Comparison of ENCODE assay signal across 9 cellular contexts in genomic region chr2:184611221-184612085, GRCh38. TPM values are rescaled to one million over a fixed set of nuclear protein-coding genes. Genes with fewer than 3 reads are reported as not detected.
DNase-seq lines count a peak whose midpoint lies in the region; ATAC-seq and TF ChIP-seq lines count a peak whose summit lies in the region.
"Had no signal": no experiment of that assay in that cellular context is flagged by ENCODE, and none has a peak within 500 bp of the region (broad histone marks: within the 10 kb centered on the region; RNA-seq: fewer than 3 reads in every experiment).

No MANE protein-coding gene starts in this region.

- H2BK5ac ChIP-seq in mesendoderm (ENCODE audit: low read length) = no peak overlapping the region

- H3K18ac ChIP-seq in mesendoderm (ENCODE audit: low read length) = no peak overlapping the region

- H2BK15ac ChIP-seq in mesendoderm (replicated peaks; ENCODE audit: low read depth) = no peak overlapping the region

- no peak overlapping the region for H3K23ac ChIP-seq in mesendoderm (ENCODE audit: low read length)

- no peak overlapping the region for H3K4me2 ChIP-seq in Karpas-422 (ENCODE audit: low read depth, low read length, poor library complexity, severe bottlenecking)
- no peak overlapping the region for H3K4me2 ChIP-seq in mesendoderm (ENCODE audit: low read length)

- peak in 2 of 4 experiments; percentile 14 to 16 for TF ChIP-seq CTCF in gastroesophageal sphincter (IDR thresholded peaks at IDR 0.05)

- H3K4ac ChIP-seq in mesendoderm (ENCODE audit: low read depth, low read length) = no peak overlapping the region

- no peak overlapping the region for H3K56ac ChIP-seq in mesendoderm (ENCODE audit: low read length)

- peak; percentile 80 for DNase-seq in ELR (ENCODE audit: low read depth)
- peak; percentile 79 for DNase-seq in Karpas-422
- peak; percentile 19 for DNase-seq in amniotic stem cell (lab: John Stamatoyannopoulos, UW)
- DNase-seq in mesendoderm = peak; percentile 5
- DNase-seq: activated CD4-positive, alpha-beta T cell treated with anti-CD3 and anti-CD28 coated beads, Interleukin-2, amount 50 U/mL, for 4 hours had no signal

- no peak overlapping the region for H2BK120ac ChIP-seq in mesendoderm (ENCODE audit: low read depth, low read length)

- no peak overlapping the region for H3K27ac ChIP-seq in Karpas-422 (ENCODE audit: low read length)
- no peak overlapping the region for H3K27ac ChIP-seq in mesendoderm (ENCODE audit: low read depth, low read length)
- no peak overlapping the region for H3K27ac ChIP-seq in gastroesophageal sphincter

- H4K5ac ChIP-seq in mesendoderm (ENCODE audit: low read length) = no peak overlapping the region

- H3K79me1 ChIP-seq in mesendoderm (ENCODE audit: low read length) = no peaks in the 10 kb centered on the region

- H4K8ac ChIP-seq in mesendoderm (ENCODE audit: low read depth, low read length) = no peak overlapping the region

- H3K9me3 ChIP-seq in Karpas-422 (ENCODE audit: low read length) (peaks cover 4% of the 10 kb centered on the region; the same call in 1 of the 2 replicates), gastroesophageal sphincter (peaks cover 0 to 5% (median 0%) of the 10 kb centered on the region in 3 donors)

- WGBS in mesendoderm (ENCODE audit: extremely low coverage, insufficient coverage, low lambda C conversion rate) = no CpG with 5 or more reads among the region's 3 CpGs
- WGBS in gastroesophageal sphincter (ENCODE audit: low coverage in 1 of 2), 2 donors = 38 to 43% methylated on average over 3 of the region's 3 CpGs

- no peak overlapping the region for H2AK5ac ChIP-seq in mesendoderm (ENCODE audit: low read length)

- no peak for TF ChIP-seq POLR2A in gastroesophageal sphincter (IDR thresholded peaks at IDR 0.05)

- H3K9ac ChIP-seq in Karpas-422 (ENCODE audit: low read length) (no peak overlapping the region), mesendoderm (ENCODE audit: low read length) (no peak overlapping the region)

- ATAC-seq in GM18907 (IDR thresholded peaks at IDR 0.05; ENCODE audit: unreplicated experiment) = no peak
- no peak for ATAC-seq in GM21825 (IDR thresholded peaks at IDR 0.05; ENCODE audit: unreplicated experiment)
- no peak for ATAC-seq in GM19463 (IDR thresholded peaks at IDR 0.05; ENCODE audit: unreplicated experiment)
- no peak for ATAC-seq in gastroesophageal sphincter

- TF ChIP-seq EP300 in gastroesophageal sphincter (IDR thresholded peaks at IDR 0.05) = no peak

- H3K4me1 ChIP-seq in Karpas-422 (ENCODE audit: low read length) = no peaks in the 10 kb centered on the region
- H3K4me1 ChIP-seq in mesendoderm (ENCODE audit: control insufficient read depth, low read depth, low read length) = no peaks in the 10 kb centered on the region
- no peaks in the 10 kb centered on the region for H3K4me1 ChIP-seq in gastroesophageal sphincter

- H3K9me2 ChIP-seq in Karpas-422 (replicated peaks; ENCODE audit: insufficient read depth, low read length) = no peaks in the 10 kb centered on the region

- H3K27me3 ChIP-seq in Karpas-422 (ENCODE audit: low read length) = no peaks in the 10 kb centered on the region
- no peaks in the 10 kb centered on the region for H3K27me3 ChIP-seq in mesendoderm (ENCODE audit: insufficient read depth, low read length, poor library complexity)
- no peaks in the 10 kb centered on the region for H3K27me3 ChIP-seq in gastroesophageal sphincter

- H4K20me1 ChIP-seq in Karpas-422 (ENCODE audit: insufficient read depth, low read depth, low read length) = peaks cover 21% of the 10 kb centered on the region

- H3K4me3 ChIP-seq in Karpas-422 (ENCODE audit: low read length) (no peak overlapping the region), mesendoderm (ENCODE audit: low read length) (no peak overlapping the region), gastroesophageal sphincter (no peak overlapping the region)

- no peak overlapping the region for H2AFZ ChIP-seq in Karpas-422 (ENCODE audit: low read length)

- peaks cover 50% of the 10 kb centered on the region for H3K36me3 ChIP-seq in Karpas-422 (ENCODE audit: insufficient read depth, low read length)
- H3K36me3 ChIP-seq in mesendoderm (ENCODE audit: control insufficient read depth, insufficient read depth, low read length) = no peaks in the 10 kb centered on the region
- no peaks in the 10 kb centered on the region for H3K36me3 ChIP-seq in gastroesophageal sphincter

- H3K79me2 ChIP-seq in Karpas-422 (ENCODE audit: low read length) = peaks cover 100% of the 10 kb centered on the region
- no peaks in the 10 kb centered on the region for H3K79me2 ChIP-seq in mesendoderm (ENCODE audit: control insufficient read depth, insufficient read depth, low read length)

RNA-seq across cellular contexts. Expression of gene ZNF804A, which starts 13.1 kb away (rescaled TPM):
- 27.7 and 27.8 TPM in 2 replicates for total RNA-seq in Karpas-422 (2014; rRNA removed; shearing (Covaris generic); ENCODE audit: low replicate concordance)
- 2.0 TPM for polyA plus RNA-seq in mesendoderm (2013, experiment 1 of 2)
- 2.0 TPM for polyA plus RNA-seq in mesendoderm (2013, experiment 2 of 2)
- total RNA-seq in gastroesophageal sphincter = under 1 TPM in 3 of 4 donors, not detected in 1; under 0.01 to 0.08 (median 0.07) TPM

Comparison
In these comparisons a context has a peak if more than half of its experiments do, and no peak if none do; other contexts are left out.
1. DNase-seq: peak in every context shown above with its lines; median percentile 80 in ELR; 79 in Karpas-422; 19 in amniotic stem cell; 5 in mesendoderm.
2. RNA of gene ZNF804A, which starts 13.1 kb away (total RNA-seq): 27.7 to 27.8 TPM in Karpas-422; under 0.01 to 0.08 TPM in gastroesophageal sphincter; every median in the first group is over 10 times any median in the second.